ENCODE assay signal across 8 cellular contexts in genomic region chr3:28240440-28240839, GRCh38. TPM values are rescaled to one million over a fixed set of nuclear protein-coding genes. Genes with fewer than 3 reads are reported as not detected.
DNase-seq lines count a peak whose midpoint lies in the region; TF ChIP-seq lines count a peak whose summit lies in the region.

No MANE protein-coding gene starts in this region.

- WGBS in suprapubic skin, result 66% methylated on average over 7 of the region's 7 CpGs

- no peaks in the 10 kb centered on the region for H3K9me3 ChIP-seq in WERI-Rb-1 (ENCODE audit: severe bottlenecking)
- no peaks in the 10 kb centered on the region for H3K9me3 ChIP-seq in suprapubic skin

- no peak overlapping the region for H3K27ac Mint-ChIP-seq in activated CD4-positive, alpha-beta T cell treated with anti-CD3 and anti-CD28 coated beads, Interleukin-2, amount 10 ng/mL, durations not matched to agents 7 days and 5 days

- peaks cover 32% of the 10 kb centered on the region for H3K4me1 Mint-ChIP-seq in activated CD4-positive, alpha-beta T cell treated with anti-CD3 and anti-CD28 coated beads, Interleukin-2, amount 10 ng/mL, durations not matched to agents 7 days and 5 days

- peak overlapping the region; percentile 83 for H3K4me3 ChIP-seq in WERI-Rb-1 (ENCODE audit: low read depth, low read length)
- H3K4me3 ChIP-seq in suprapubic skin, result peak overlapping the region; percentile 65

- TF ChIP-seq POLR2A in suprapubic skin (IDR thresholded peaks at IDR 0.05), result no peak

- H3K4me3 Mint-ChIP-seq in activated CD4-positive, alpha-beta T cell treated with anti-CD3 and anti-CD28 coated beads, Interleukin-2, amount 10 ng/mL, durations not matched to agents 7 days and 5 days, result peak overlapping the region; percentile 92

- H3K27ac ChIP-seq in WERI-Rb-1 (peak overlapping the region; percentile 78), suprapubic skin (no peak overlapping the region)

- TF ChIP-seq EP300 in suprapubic skin (IDR thresholded peaks at IDR 0.05), result no peak

- no peaks in the 10 kb centered on the region; the same call in 1 of the 2 replicates for H3K36me3 ChIP-seq in WERI-Rb-1
- H3K36me3 ChIP-seq in suprapubic skin, result no peaks in the 10 kb centered on the region

- H3K27me3 ChIP-seq in WERI-Rb-1 (ENCODE audit: insufficient read depth, low read depth, severe bottlenecking) (no peaks in the 10 kb centered on the region), suprapubic skin (no peaks in the 10 kb centered on the region)

- CTCF ChIA-PET in activated CD4-positive, alpha-beta T cell treated with anti-CD3 and anti-CD28 coated beads, Interleukin-2, amount 10 ng/mL, durations not matched to agents 7 days and 5 days (lab: Charles Lee), result interaction anchor here (0.6 to 1.2 kb wide), 2 partner anchors 313 to 528 kb away, joined by 3 read pairs; no protein-coding TSS in a partner anchor

- peaks cover 11% of the 10 kb centered on the region for H3K36me3 Mint-ChIP-seq in activated CD4-positive, alpha-beta T cell treated with anti-CD3 and anti-CD28 coated beads, Interleukin-2, amount 10 ng/mL, durations not matched to agents 7 days and 5 days (ENCODE audit: low read depth)

- H3K4me1 ChIP-seq in suprapubic skin, result peaks cover 22% of the 10 kb centered on the region

- TF ChIP-seq CTCF in WERI-Rb-1 (IDR thresholded peaks at IDR 0.05; ENCODE audit: low read depth, low read length) (no peak), suprapubic skin (IDR thresholded peaks at IDR 0.05) (no peak)

- POLR2A ChIA-PET in activated CD4-positive, alpha-beta T cell treated with anti-CD3 and anti-CD28 coated beads, Interleukin-2, amount 10 ng/mL, durations not matched to agents 7 days and 5 days (lab: Charles Lee), result no interaction called here

- no peaks in the 10 kb centered on the region for H3K9me3 Mint-ChIP-seq in activated CD4-positive, alpha-beta T cell treated with anti-CD3 and anti-CD28 coated beads, Interleukin-2, amount 10 ng/mL, durations not matched to agents 7 days and 5 days

- no peaks in the 10 kb centered on the region for H3K27me3 Mint-ChIP-seq in activated CD4-positive, alpha-beta T cell treated with anti-CD3 and anti-CD28 coated beads, Interleukin-2, amount 10 ng/mL, durations not matched to agents 7 days and 5 days

- no peak for DNase-seq in activated CD4-positive, alpha-beta T cell treated with anti-CD3 and anti-CD28 coated beads, Interleukin-2, amount 10 ng/mL, durations not matched to agents 7 days and 5 days
- no peak for DNase-seq in activated CD4-positive, alpha-beta T cell treated with anti-CD3 and anti-CD28 coated beads for 48 hours
- DNase-seq in WERI-Rb-1 (peak; percentile 62), iPS-NIHi7 (ENCODE audit: extremely low spot score) (peak; percentile 57), suprapubic skin (ENCODE audit: low spot score in 2 of 2) (no peak), DMS114 treated with DMSO at 0.1 percent for 48 hours (lab: John Stamatoyannopoulos, UW; ENCODE audit: unreplicated experiment) (no peak)
- no peak for DNase-seq in effector CD4-positive, alpha-beta T cell
- no peak for DNase-seq in stimulated activated CD4-positive, alpha-beta T cell treated with anti-CD3 and anti-CD28 coated beads, Interleukin-2, amount 100 ng/mL, for 48 hours

RNA-seq across cellular contexts. Expression of gene CMC1, which starts 1.0 kb away (rescaled TPM):
- 10 to 100 TPM; 12.7 to 13.1 TPM for total RNA-seq in activated CD4-positive, alpha-beta T cell treated with anti-CD3 and anti-CD28 coated beads, Interleukin-2, amount 10 ng/mL, durations not matched to agents 7 days and 5 days
- total RNA-seq in suprapubic skin, result 10 to 100 TPM in 2 of 4 donors, 1 to 10 TPM in 2; 8.0 to 15.5 (median 10.3) TPM

Comparison
In these comparisons a context has a peak if more than half of its experiments do, and no peak if none do; other contexts are left out.
1. DNase-seq: peak in WERI-Rb-1 (single experiment) and iPS-NIHi7 (single experiment); none in activated CD4-positive, alpha-beta T cell treated with anti-CD3 and anti-CD28 coated beads, Interleukin-2, amount 10 ng/mL, durations not matched to agents 7 days and 5 days (single experiment), activated CD4-positive, alpha-beta T cell treated with anti-CD3 and anti-CD28 coated beads for 48 hours (single experiment), suprapubic skin (0 of 2), DMS114 treated with DMSO at 0.1 percent for 48 hours (single experiment), effector CD4-positive, alpha-beta T cell (single experiment) and stimulated activated CD4-positive, alpha-beta T cell treated with anti-CD3 and anti-CD28 coated beads, Interleukin-2, amount 100 ng/mL, for 48 hours (0 of 2).